In genomic region chr4:78937837-78938236, GRCh38 we compare ENCODE assay signal across 10 cellular contexts. TPM values are rescaled to one million over a fixed set of nuclear protein-coding genes. Genes with fewer than 3 reads are reported as not detected.
DNase-seq lines count a peak whose midpoint lies in the region; ATAC-seq and TF ChIP-seq lines count a peak whose summit lies in the region.
"Had no signal": no experiment of that assay in that cellular context is flagged by ENCODE, and none has a peak within 500 bp of the region (broad histone marks: within the 10 kb centered on the region; RNA-seq: fewer than 3 reads in every experiment).

No MANE protein-coding gene starts in this region.

- DNase-seq in AG20443 (ENCODE audit: low spot score) = peak; percentile 29
- DNase-seq in HFFc6 = peak; percentile 17
- DNase-seq in activated T-helper 2 cell treated with anti-CD3 and anti-CD28 coated beads, Interferon-gamma antibody, Interleukin-2, Interleukin-4, amounts not matched to agents 10 μg/mL and 5 μg/mL and 100 μg/mL, durations not matched to agents 14 hours and 24 hours and 36 hours (ENCODE audit: low spot score) = no peak
- DNase-seq in kidney glomerular epithelial cell (lab: John Stamatoyannopoulos, UW) = peak; percentile 11
- DNase-seq in NK-92 treated with Interleukin-12 subunit alpha and Interleukin-12 subunit beta, amount 100 ng/mL, for 24 hours (lab: John Stamatoyannopoulos, UW) = no peak
- DNase-seq: aorta had no signal

- H3K27ac Mint-ChIP-seq in HFFc6 = peak overlapping the region; percentile 55; the same call in 1 of the 2 replicates
- no peak overlapping the region for H3K27ac Mint-ChIP-seq in activated T-helper 2 cell treated with anti-CD3 and anti-CD28 coated beads, Interferon-gamma antibody, Interleukin-2, Interleukin-4, amounts not matched to agents 10 μg/mL and 5 μg/mL and 100 μg/mL, durations not matched to agents 14 hours and 24 hours and 36 hours

- TF ChIP-seq CTCF in HFFc6 (IDR thresholded peaks at IDR 0.05) = no peak

- ATAC-seq in GM18517 (IDR thresholded peaks at IDR 0.05; ENCODE audit: unreplicated experiment) = no peak
- no peak for ATAC-seq in GM18858 (IDR thresholded peaks at IDR 0.05; ENCODE audit: unreplicated experiment)
- no peak for ATAC-seq in GM19467 (IDR thresholded peaks at IDR 0.05; ENCODE audit: unreplicated experiment)
- ATAC-seq: Right ventricle myocardium inferior had no signal

- H3K9me3 Mint-ChIP-seq in HFFc6 = no peaks in the 10 kb centered on the region
- no peaks in the 10 kb centered on the region for H3K9me3 Mint-ChIP-seq in activated T-helper 2 cell treated with anti-CD3 and anti-CD28 coated beads, Interferon-gamma antibody, Interleukin-2, Interleukin-4, amounts not matched to agents 10 μg/mL and 5 μg/mL and 100 μg/mL, durations not matched to agents 14 hours and 24 hours and 36 hours

- H3K36me3 Mint-ChIP-seq in HFFc6 (ENCODE audit: low read depth) = peaks cover 4% of the 10 kb centered on the region; the same call in 1 of the 2 replicates
- H3K36me3 Mint-ChIP-seq in activated T-helper 2 cell treated with anti-CD3 and anti-CD28 coated beads, Interferon-gamma antibody, Interleukin-2, Interleukin-4, amounts not matched to agents 10 μg/mL and 5 μg/mL and 100 μg/mL, durations not matched to agents 14 hours and 24 hours and 36 hours (ENCODE audit: low read depth) = peaks cover 11% of the 10 kb centered on the region

- H3K4me3 Mint-ChIP-seq in HFFc6 = peak overlapping the region; percentile 96
- H3K4me3 Mint-ChIP-seq in activated T-helper 2 cell treated with anti-CD3 and anti-CD28 coated beads, Interferon-gamma antibody, Interleukin-2, Interleukin-4, amounts not matched to agents 10 μg/mL and 5 μg/mL and 100 μg/mL, durations not matched to agents 14 hours and 24 hours and 36 hours (ENCODE audit: low read depth) = peak overlapping the region; percentile 47

- H3K4me1 Mint-ChIP-seq in HFFc6 (ENCODE audit: low read depth) = peaks cover 29% of the 10 kb centered on the region
- H3K4me1 Mint-ChIP-seq in activated T-helper 2 cell treated with anti-CD3 and anti-CD28 coated beads, Interferon-gamma antibody, Interleukin-2, Interleukin-4, amounts not matched to agents 10 μg/mL and 5 μg/mL and 100 μg/mL, durations not matched to agents 14 hours and 24 hours and 36 hours (ENCODE audit: low read depth) = peaks cover 33% of the 10 kb centered on the region

- intact Hi-C loops in activated T-helper 2 cell treated with anti-CD3 and anti-CD28 coated beads, Interferon-gamma antibody, Interleukin-2, Interleukin-4, amounts not matched to agents 10 μg/mL and 5 μg/mL and 100 μg/mL, durations not matched to agents 14 hours and 24 hours and 36 hours (cut with micrococcal nuclease) = loop anchor here (2.0 kb wide), 1 partner anchor 161 kb away; the partner anchor contains the start of gene BMP2K

- peaks cover 7% of the 10 kb centered on the region for H3K27me3 Mint-ChIP-seq in HFFc6 (ENCODE audit: insufficient read depth)
- H3K27me3 Mint-ChIP-seq in activated T-helper 2 cell treated with anti-CD3 and anti-CD28 coated beads, Interferon-gamma antibody, Interleukin-2, Interleukin-4, amounts not matched to agents 10 μg/mL and 5 μg/mL and 100 μg/mL, durations not matched to agents 14 hours and 24 hours and 36 hours (ENCODE audit: low read depth) = peaks cover 15% of the 10 kb centered on the region

RNA-seq across cellular contexts. Expression of gene PAQR3, which starts 1.4 kb away (rescaled TPM):
- total RNA-seq in HFFc6 (2021; fragmentation: NEBNext Ultra II Directional; extraction: Animal tissue kit (Norgen Biotek cat#: 25700)) = 10 to 100 TPM; 18.1 to 26.3 (median 22.1) TPM
- total RNA-seq in activated T-helper 2 cell treated with anti-CD3 and anti-CD28 coated beads, Interferon-gamma antibody, Interleukin-2, Interleukin-4, amounts not matched to agents 10 μg/mL and 5 μg/mL and 100 μg/mL, durations not matched to agents 14 hours and 24 hours and 36 hours = 11.0 and 13.1 TPM in 2 replicates

Comparison
In these comparisons a context has a peak if more than half of its experiments do, and no peak if none do; other contexts are left out.
1. DNase-seq: peak in AG20443 (single experiment), HFFc6 (single experiment) and kidney glomerular epithelial cell (single experiment); none in activated T-helper 2 cell treated with anti-CD3 and anti-CD28 coated beads, Interferon-gamma antibody, Interleukin-2, Interleukin-4, amounts not matched to agents 10 μg/mL and 5 μg/mL and 100 μg/mL, durations not matched to agents 14 hours and 24 hours and 36 hours (single experiment) and NK-92 treated with Interleukin-12 subunit alpha and Interleukin-12 subunit beta, amount 100 ng/mL, for 24 hours (single experiment).